Comparison of ENCODE assay signal across 1 cellular context in genomic region chr10:124049484-124049883, GRCh38.
TF ChIP-seq lines count a peak whose summit lies in the region.

No MANE protein-coding gene starts in this region.

TF ChIP-seq in GM23338, 12 proteins besides CTCF, POLR2A, EP300 and RAD21:
- TF ChIP-seq ZNF462 (CRISPR knock-in tag; IDR thresholded peaks at IDR 0.05), result no peak
- no peak for TF ChIP-seq NANOG (IDR thresholded peaks at IDR 0.05; ENCODE audit: borderline replicate concordance)
- TF ChIP-seq EZH2phosphoT487 (IDR thresholded peaks at IDR 0.05; ENCODE audit: unreplicated experiment), result no peak
- no peak for TF ChIP-seq ZNF114 (CRISPR knock-in tag; IDR thresholded peaks at IDR 0.05)
- no peak for TF ChIP-seq ZNF331 (CRISPR knock-in tag; IDR thresholded peaks at IDR 0.05; ENCODE audit: low read depth)
- TF ChIP-seq JUNB (IDR thresholded peaks at IDR 0.05; ENCODE audit: unreplicated experiment), result no peak
- no peak for TF ChIP-seq POLR2AphosphoS5 (IDR thresholded peaks at IDR 0.05; ENCODE audit: low read depth)
